Comparison of ENCODE assay signal across 1 cellular context in the genomic region with DNA sequence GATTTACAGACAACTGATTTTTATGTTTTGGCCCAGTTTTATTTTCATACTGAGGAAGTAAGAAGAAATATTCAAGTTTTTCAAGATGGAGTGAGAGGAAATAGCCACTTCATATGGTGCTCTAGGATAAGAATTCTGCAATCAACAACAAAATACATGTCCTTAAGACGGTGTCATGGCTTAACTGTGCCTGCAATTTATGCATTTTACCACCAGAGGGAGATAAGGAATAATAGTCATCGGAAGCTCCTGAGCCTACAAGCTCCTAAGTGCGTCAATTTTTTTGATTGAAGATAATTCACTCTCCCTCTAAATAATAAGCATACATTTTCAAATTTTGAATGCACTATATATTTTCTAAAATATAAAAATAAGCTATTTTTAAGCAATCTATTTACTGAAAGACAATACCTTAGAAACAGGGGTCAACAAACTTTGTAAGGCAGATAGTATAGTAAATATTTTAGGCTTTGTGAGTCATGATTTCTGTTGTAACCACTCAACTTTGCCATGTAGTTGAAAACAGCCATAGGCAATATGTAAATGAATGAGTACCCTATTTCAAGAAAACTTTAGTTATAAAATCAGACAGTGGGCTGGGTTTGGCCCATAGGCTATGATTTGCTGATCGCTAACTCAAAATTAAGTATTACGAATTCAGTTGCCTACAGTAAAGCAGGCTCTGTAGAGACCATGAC.
TF ChIP-seq lines count a peak whose summit lies in the region.

No MANE protein-coding gene starts in this region.

TF ChIP-seq in IMR-90, 13 proteins besides CTCF, POLR2A, EP300 and RAD21 (continued from another document):
- TF ChIP-seq BHLHE40 (IDR thresholded peaks at IDR 0.05; ENCODE audit: low read depth, low read length), result no peak
- TF ChIP-seq FOS (IDR thresholded peaks at IDR 0.05; ENCODE audit: low read depth, low read length), result no peak
- no peak for TF ChIP-seq MAFK (IDR thresholded peaks at IDR 0.05; ENCODE audit: low read depth, low read length)
- TF ChIP-seq RFX5 (IDR thresholded peaks at IDR 0.05; ENCODE audit: low read depth, low read length), result no peak
- TF ChIP-seq MAZ (IDR thresholded peaks at IDR 0.05; ENCODE audit: borderline replicate concordance, low read depth, low read length), result no peak
- TF ChIP-seq, protein P1, sequence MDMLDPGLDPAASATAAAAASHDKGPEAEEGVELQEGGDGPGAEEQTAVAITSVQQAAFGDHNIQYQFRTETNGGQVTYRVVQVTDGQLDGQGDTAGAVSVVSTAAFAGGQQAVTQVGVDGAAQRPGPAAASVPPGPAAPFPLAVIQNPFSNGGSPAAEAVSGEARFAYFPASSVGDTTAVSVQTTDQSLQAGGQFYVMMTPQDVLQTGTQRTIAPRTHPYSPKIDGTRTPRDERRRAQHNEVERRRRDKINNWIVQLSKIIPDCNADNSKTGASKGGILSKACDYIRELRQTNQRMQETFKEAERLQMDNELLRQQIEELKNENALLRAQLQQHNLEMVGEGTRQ (IDR thresholded peaks at IDR 0.05; ENCODE audit: low read depth, low read length), result no peak
- no peak for TF ChIP-seq CEBPB (IDR thresholded peaks at IDR 0.05; ENCODE audit: low read depth, low read length)
- no peak for TF ChIP-seq SMC3 (IDR thresholded peaks at IDR 0.05; ENCODE audit: low read depth, low read length)
- TF ChIP-seq CHD1 (IDR thresholded peaks at IDR 0.05; ENCODE audit: low read depth, low read length), result no peak
- no peak for TF ChIP-seq NFE2L2 (IDR thresholded peaks at IDR 0.05; ENCODE audit: low read depth, low read length)
- no peak for TF ChIP-seq RCOR1 (IDR thresholded peaks at IDR 0.05; ENCODE audit: insufficient replicate concordance, low read length)
TF ChIP-seq in IMR-90: peak in this region for 0.
